ENCODE assay signal across 8 cellular contexts in the genomic region with DNA sequence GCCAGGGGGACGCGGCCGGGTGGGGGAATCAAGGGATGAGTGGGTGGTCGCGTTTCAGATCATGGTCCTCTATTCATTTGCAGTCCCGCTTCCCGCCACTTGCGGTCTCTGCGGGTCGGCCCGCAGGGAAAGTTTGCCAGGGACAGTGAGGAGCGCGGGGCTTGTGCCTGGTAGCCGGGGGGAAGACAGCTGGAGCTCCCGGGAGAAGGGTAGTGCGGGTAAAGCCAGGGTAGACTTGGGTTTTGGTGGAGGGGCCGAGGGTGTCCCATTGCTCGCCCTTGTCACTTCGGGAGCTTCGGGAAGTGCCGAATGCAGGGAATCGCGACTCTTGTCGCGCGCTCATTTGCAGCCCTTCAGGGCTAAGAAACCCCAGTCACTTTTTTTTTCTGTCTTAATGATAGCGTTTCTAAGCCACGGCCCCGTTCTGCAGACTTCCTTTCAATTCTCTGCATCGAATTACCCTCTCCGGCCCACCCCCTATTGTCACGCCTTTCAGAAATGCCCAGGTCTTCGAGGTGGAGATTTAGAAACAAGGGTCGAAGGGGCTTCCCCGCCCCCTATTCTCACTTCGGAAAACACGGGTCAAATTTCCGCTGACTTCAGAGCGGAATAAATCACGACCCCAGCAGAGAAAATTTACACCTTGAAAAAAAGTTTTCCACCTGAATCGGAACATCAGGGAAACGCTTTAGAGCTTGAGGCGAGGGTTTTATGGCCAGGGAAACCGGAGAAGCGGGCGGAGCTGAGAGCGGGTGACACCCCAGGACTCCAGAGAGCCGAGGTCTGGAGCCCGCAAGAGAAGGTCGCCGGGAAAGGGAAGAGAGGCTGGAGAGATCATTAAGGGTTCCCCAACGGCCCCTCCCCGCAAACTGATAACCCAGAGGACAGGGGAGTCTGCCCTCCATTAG. TPM values are rescaled to one million over a fixed set of nuclear protein-coding genes. Genes with fewer than 3 reads are reported as not detected.
DNase-seq lines count a peak whose midpoint lies in the region; ATAC-seq, FAIRE-seq and TF ChIP-seq lines count a peak whose summit lies in the region.

No MANE protein-coding gene starts in this region.

- H3K27me3 Mint-ChIP-seq in activated CD8-positive, alpha-beta T cell treated with anti-CD3 and anti-CD28 coated beads for 36 hours = peaks cover 59% of the 10 kb centered on the region

- no peaks in the 10 kb centered on the region for H3K36me3 Mint-ChIP-seq in activated CD8-positive, alpha-beta T cell treated with anti-CD3 and anti-CD28 coated beads for 36 hours (ENCODE audit: low read depth)

- no peaks in the 10 kb centered on the region for H3K36me3 ChIP-seq in iPS-20b (ENCODE audit: insufficient read depth, low read depth, low read length)
- H3K36me3 ChIP-seq in stomach smooth muscle (ENCODE audit: control insufficient read depth in 2 of 2, insufficient read depth in 2 of 2, low read length in 2 of 2) = no peaks in the 10 kb centered on the region

- no peak for FAIRE-seq in D721Med (lab: Jason Lieb, UNC)

- H3K27ac ChIP-seq in iPS-20b (ENCODE audit: low read length) (no peak overlapping the region), stomach smooth muscle (ENCODE audit: low read length) (no peak overlapping the region)

- no peak overlapping the region for H3K27ac Mint-ChIP-seq in activated CD8-positive, alpha-beta T cell treated with anti-CD3 and anti-CD28 coated beads for 36 hours

- H3K27me3 ChIP-seq in iPS-20b (ENCODE audit: insufficient read depth, low read length) (peaks cover 79% of the 10 kb centered on the region), stomach smooth muscle (ENCODE audit: control insufficient read depth in 1 of 2, insufficient read depth in 2 of 2, low read length in 2 of 2) (peaks cover 29 to 55% of the 10 kb centered on the region in 2 donors)

- H3K4me3 Mint-ChIP-seq in activated CD8-positive, alpha-beta T cell treated with anti-CD3 and anti-CD28 coated beads for 36 hours = peak overlapping the region; percentile 62

- H3K9ac ChIP-seq in iPS-20b (ENCODE audit: low read depth, low read length) = peak overlapping the region; percentile 19; the same call in 1 of the 2 replicates
- peak overlapping the region in 1 of 2 donors; percentile 48 for H3K9ac ChIP-seq in stomach smooth muscle (ENCODE audit: low read length in 2 of 2)

- H3K9me3 Mint-ChIP-seq in activated CD8-positive, alpha-beta T cell treated with anti-CD3 and anti-CD28 coated beads for 36 hours = no peaks in the 10 kb centered on the region

- peaks cover 21% of the 10 kb centered on the region for H3K4me1 Mint-ChIP-seq in activated CD8-positive, alpha-beta T cell treated with anti-CD3 and anti-CD28 coated beads for 36 hours (ENCODE audit: low read depth)

- H3K4me1 ChIP-seq in iPS-20b (ENCODE audit: insufficient read depth, low read length) (peaks cover 13% of the 10 kb centered on the region; the same call in 1 of the 2 replicates), stomach smooth muscle (ENCODE audit: control insufficient read depth, insufficient read depth, low read length) (peaks cover 16% of the 10 kb centered on the region)

- DNase-seq in NCI-H748 (lab: John Stamatoyannopoulos, UW; ENCODE audit: unreplicated experiment) = peak; percentile 23
- DNase-seq in NCI-H748 treated with DMSO at 0.1 percent for 48 hours (lab: John Stamatoyannopoulos, UW) = no peak
- peak; percentile 26 for DNase-seq in activated CD8-positive, alpha-beta T cell treated with anti-CD3 and anti-CD28 coated beads for 36 hours
- no peak for DNase-seq in activated CD4-positive, alpha-beta T cell treated with anti-CD3 and anti-CD28 coated beads for 4 hours
- no peak for DNase-seq in D721Med (ENCODE audit: insufficient read length, low spot score)

- no peak for ATAC-seq in activated CD8-positive, alpha-beta T cell treated with anti-CD3 and anti-CD28 coated beads for 36 hours
- ATAC-seq in HG03045 (IDR thresholded peaks at IDR 0.05; ENCODE audit: unreplicated experiment) = no peak

- H3K9me3 ChIP-seq in iPS-20b (ENCODE audit: insufficient read depth, low read depth, low read length) = no peaks in the 10 kb centered on the region
- no peaks in the 10 kb centered on the region for H3K9me3 ChIP-seq in stomach smooth muscle (ENCODE audit: control insufficient read depth in 2 of 2, low read length in 2 of 2)

- no peak for TF ChIP-seq CTCF in activated CD8-positive, alpha-beta T cell treated with anti-CD3 and anti-CD28 coated beads for 36 hours (IDR thresholded peaks at IDR 0.05)
- no peak for TF ChIP-seq CTCF in D721Med (IDR thresholded peaks at IDR 0.05; ENCODE audit: insufficient read depth, missing control alignments)

- POLR2A ChIA-PET in activated CD8-positive, alpha-beta T cell treated with anti-CD3 and anti-CD28 coated beads for 36 hours (lab: Charles Lee) = no interaction called here

- intact Hi-C loops in activated CD8-positive, alpha-beta T cell treated with anti-CD3 and anti-CD28 coated beads for 36 hours (cut with micrococcal nuclease) = no loop called here

- H3K4me3 ChIP-seq in iPS-20b (ENCODE audit: low read length) (peak overlapping the region; percentile 73), stomach smooth muscle (ENCODE audit: low read length in 2 of 2) (peak overlapping the region; percentile 40 to 74)

- CTCF ChIA-PET in activated CD8-positive, alpha-beta T cell treated with anti-CD3 and anti-CD28 coated beads for 36 hours (lab: Charles Lee) = interaction anchor here (1.4 kb wide), 1 partner anchor 121 kb away, joined by 4 read pairs; no protein-coding TSS in a partner anchor

RNA-seq across cellular contexts. Expression of a gene that starts 1.4 kb away (rescaled TPM):
- total RNA-seq in activated CD8-positive, alpha-beta T cell treated with anti-CD3 and anti-CD28 coated beads for 36 hours = under 1 TPM in 1 of 2 experiments, not detected in 1; 0.23 TPM

Comparison
In these comparisons a context has a peak if more than half of its experiments do, and no peak if none do; other contexts are left out.
1. DNase-seq: peak in NCI-H748 (single experiment) and activated CD8-positive, alpha-beta T cell treated with anti-CD3 and anti-CD28 coated beads for 36 hours (single experiment); none in NCI-H748 treated with DMSO at 0.1 percent for 48 hours (single experiment), activated CD4-positive, alpha-beta T cell treated with anti-CD3 and anti-CD28 coated beads for 4 hours (0 of 2) and D721Med (single experiment).